Comparison of ENCODE assay signal across 9 cellular contexts in the genomic region with DNA sequence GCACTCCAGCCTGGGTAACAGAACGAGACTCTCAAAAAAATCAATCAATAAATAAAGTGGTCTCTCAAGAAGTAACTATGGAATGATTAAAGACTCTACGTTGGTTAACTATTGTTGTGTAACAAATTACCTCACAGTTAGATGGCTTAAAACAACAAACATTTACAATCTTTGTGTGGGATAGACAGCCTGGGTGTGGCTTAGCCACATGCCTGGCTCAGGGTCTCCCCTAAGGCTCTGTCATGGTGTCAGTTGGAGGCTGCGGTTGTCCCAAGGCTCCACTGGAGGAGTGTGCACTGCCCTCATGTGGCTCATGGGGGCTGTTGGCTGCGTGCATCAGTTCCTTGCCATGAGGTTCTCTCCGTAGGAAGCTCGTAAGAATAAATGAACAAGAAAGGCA.
DNase-seq lines count a peak whose midpoint lies in the region; ATAC-seq and TF ChIP-seq lines count a peak whose summit lies in the region.
"Had no signal": no experiment of that assay in that cellular context is flagged by ENCODE, and none has a peak within 500 bp of the region (broad histone marks: within the 10 kb centered on the region; RNA-seq: fewer than 3 reads in every experiment).

No MANE protein-coding gene starts in this region.

- peak; percentile 58 for TF ChIP-seq CTCF in chondrocyte (IDR thresholded peaks at IDR 0.05)
- no peak for TF ChIP-seq CTCF in natural killer cell (IDR thresholded peaks at IDR 0.05)

- no peak overlapping the region for H3K4me3 Mint-ChIP-seq in chondrocyte (ENCODE audit: unreplicated experiment)
- H3K4me3 Mint-ChIP-seq in natural killer cell, result no peak overlapping the region
- H3K4me3 Mint-ChIP-seq: nephron had no signal

- H3K9me3 Mint-ChIP-seq in chondrocyte (ENCODE audit: low read depth) (no peaks in the 10 kb centered on the region), natural killer cell (no peaks in the 10 kb centered on the region)
- H3K9me3 Mint-ChIP-seq: nephron had no signal

- H3K36me3 Mint-ChIP-seq in chondrocyte (ENCODE audit: low read depth) (no peaks in the 10 kb centered on the region), natural killer cell (no peaks in the 10 kb centered on the region)

- ATAC-seq in HG03280 (IDR thresholded peaks at IDR 0.05; ENCODE audit: unreplicated experiment), result no peak
- no peak for ATAC-seq in natural killer cell
- ATAC-seq in HG03460 (IDR thresholded peaks at IDR 0.05; ENCODE audit: unreplicated experiment), result no peak

- intact Hi-C loops in natural killer cell (cut with micrococcal nuclease), result no loop called here

- H3K27me3 Mint-ChIP-seq in chondrocyte (ENCODE audit: low read depth) (no peaks in the 10 kb centered on the region), natural killer cell (ENCODE audit: low read depth in 2 of 2) (no peaks in the 10 kb centered on the region)

- H3K27ac Mint-ChIP-seq in chondrocyte (ENCODE audit: unreplicated experiment) (no peak overlapping the region), natural killer cell (no peak overlapping the region)
- H3K27ac Mint-ChIP-seq: nephron had no signal

- peak; percentile 53 for DNase-seq in Daoy (ENCODE audit: low read depth)
- DNase-seq in M059J (ENCODE audit: low read depth), result peak; percentile 63
- DNase-seq in chondrocyte (ENCODE audit: low spot score), result no peak
- peak; percentile 19 for DNase-seq in mucosa of gallbladder (ENCODE audit: low spot score)
- DNase-seq in AG08396 (ENCODE audit: low spot score), result no peak
- DNase-seq in natural killer cell, result no peak

- no peaks in the 10 kb centered on the region for H3K4me1 Mint-ChIP-seq in chondrocyte (ENCODE audit: low read depth)
- no peaks in the 10 kb centered on the region for H3K4me1 Mint-ChIP-seq in natural killer cell
- H3K4me1 Mint-ChIP-seq: nephron had no signal

Comparison
In these comparisons a context has a peak if more than half of its experiments do, and no peak if none do; other contexts are left out.
1. DNase-seq: peak in Daoy (single experiment), M059J (single experiment) and mucosa of gallbladder (single experiment); none in chondrocyte (single experiment), AG08396 (single experiment) and natural killer cell (single experiment).